ENCODE assay signal across 16 cellular contexts in genomic region chr11:132358573-132358953, GRCh38.
A peak's percentile ranks its signal among the peaks of the same experiment; 100 is the strongest.
DNase-seq lines count a peak whose midpoint lies in the region; ATAC-seq, FAIRE-seq and TF ChIP-seq lines count a peak whose summit lies in the region.
"Had no signal": no experiment of that assay in that cellular context is flagged by ENCODE, and none has a peak within 500 bp of the region (broad histone marks: within the 10 kb centered on the region; RNA-seq: fewer than 3 reads in every experiment).

No MANE protein-coding gene starts in this region.

- H3K27me3 ChIP-seq in PC-3 (ENCODE audit: low read length): peaks cover under 1% of the 10 kb centered on the region; the same call in 1 of the 2 replicates

- no peaks in the 10 kb centered on the region for H3K4me1 ChIP-seq in PC-3 (ENCODE audit: insufficient read depth, low read length)
- H3K4me1 ChIP-seq: heart right ventricle had no signal

- no peaks in the 10 kb centered on the region for H3K36me3 ChIP-seq in PC-3 (ENCODE audit: low read depth, low read length)
- H3K36me3 ChIP-seq: heart right ventricle had no signal

- ATAC-seq in GM18502 (IDR thresholded peaks at IDR 0.05; ENCODE audit: poor library complexity, unreplicated experiment) (peak; percentile 59), GM19452 (IDR thresholded peaks at IDR 0.05; ENCODE audit: unreplicated experiment) (peak; percentile 34), HG02852 (IDR thresholded peaks at IDR 0.05; ENCODE audit: unreplicated experiment) (peak; percentile 40), HG03469 (IDR thresholded peaks at IDR 0.05; ENCODE audit: unreplicated experiment) (peak; percentile 37), PC-3 (no peak), esophagus mucosa (no peak)
- ATAC-seq: heart right ventricle had no signal

- intact Hi-C loops in PC-3 (cut with micrococcal nuclease): no loop called here

- H3K9me2 ChIP-seq in PC-3 (replicated peaks; ENCODE audit: low read length): no peaks in the 10 kb centered on the region

- H2AFZ ChIP-seq in PC-3 (ENCODE audit: low read length): no peak overlapping the region

- POLR2A ChIA-PET in PC-3 (lab: Charles Lee; ENCODE audit: unreplicated experiment): no interaction called here

- BruUV-seq in PC-3 (replicated peaks; lab: Mats Ljungman, UMichigan): no TSS peak

- no peak for TF ChIP-seq POLR2A in GM12892 (IDR thresholded peaks at IDR 0.05; ENCODE audit: low read depth, low read length)

- no peaks in the 10 kb centered on the region for H3F3A ChIP-seq in PC-3 (ENCODE audit: low read length, unreplicated experiment)

- no peak overlapping the region for H3K4me3 ChIP-seq in PC-3 (ENCODE audit: low read length)
- H3K4me3 ChIP-seq: heart right ventricle had no signal

- no peak for DNase-seq in dermis blood vessel endothelial cell
- no peak for DNase-seq in GM12892 (ENCODE audit: insufficient read length)
- no peak for DNase-seq in PC-3
- DNase-seq: amniotic stem cell; effector memory CD4-positive, alpha-beta T cell; heart right ventricle; NCI-H1105; NCI-H774; stimulated activated CD4-positive, alpha-beta T cell treated with anti-CD3 and anti-CD28 coated beads, Interleukin-2, amount 100 ng/mL, for 48 hours; SW 1271 had no signal

- no peak overlapping the region for H3K27ac ChIP-seq in PC-3 (ENCODE audit: low read length)
- H3K27ac ChIP-seq: C4-2B, heart right ventricle had no signal

- H3K9ac ChIP-seq in PC-3 (ENCODE audit: low read length): no peak overlapping the region

- H3K4me2 ChIP-seq in PC-3 (ENCODE audit: low read length): no peak overlapping the region

- TF ChIP-seq CTCF in PC-3 (conservative IDR thresholded peaks at IDR 0.05; ENCODE audit: low read depth, low read length): no peak

- no peak for FAIRE-seq in GM12892 (lab: Jason Lieb, UNC)

- 0 out of 2 replicates have a peak, but pooled peaks cover 9% of the 10 kb centered on the region for H3K9me3 ChIP-seq in PC-3 (ENCODE audit: low read length)
- H3K9me3 ChIP-seq: heart right ventricle had no signal

- CTCF ChIA-PET in PC-3 (lab: Charles Lee): no interaction called here

- H4K20me1 ChIP-seq in PC-3 (ENCODE audit: low read length): no peaks in the 10 kb centered on the region

- no peaks in the 10 kb centered on the region for H3K79me2 ChIP-seq in PC-3 (ENCODE audit: low read length)

Comparison
In these comparisons a context has a peak if more than half of its experiments do, and no peak if none do; other contexts are left out.
1. ATAC-seq: peak in GM18502 (single experiment), GM19452 (single experiment), HG02852 (single experiment) and HG03469 (single experiment); none in PC-3 (single experiment) and esophagus mucosa (single experiment).